Comparison of ENCODE assay signal across 2 cellular contexts in genomic region chr2:68770271-68771111, GRCh38.
TF ChIP-seq lines count a peak whose summit lies in the region.

No MANE protein-coding gene starts in this region.

TF ChIP-seq in SK-N-SH, 30 proteins besides CTCF, POLR2A, EP300 and RAD21 (continued from another document):
- TF ChIP-seq, protein P1, sequence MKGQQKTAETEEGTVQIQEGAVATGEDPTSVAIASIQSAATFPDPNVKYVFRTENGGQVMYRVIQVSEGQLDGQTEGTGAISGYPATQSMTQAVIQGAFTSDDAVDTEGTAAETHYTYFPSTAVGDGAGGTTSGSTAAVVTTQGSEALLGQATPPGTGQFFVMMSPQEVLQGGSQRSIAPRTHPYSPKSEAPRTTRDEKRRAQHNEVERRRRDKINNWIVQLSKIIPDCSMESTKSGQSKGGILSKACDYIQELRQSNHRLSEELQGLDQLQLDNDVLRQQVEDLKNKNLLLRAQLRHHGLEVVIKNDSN (IDR thresholded peaks at IDR 0.05; ENCODE audit: borderline replicate concordance, low read depth), result no peak
- TF ChIP-seq, protein P2, sequence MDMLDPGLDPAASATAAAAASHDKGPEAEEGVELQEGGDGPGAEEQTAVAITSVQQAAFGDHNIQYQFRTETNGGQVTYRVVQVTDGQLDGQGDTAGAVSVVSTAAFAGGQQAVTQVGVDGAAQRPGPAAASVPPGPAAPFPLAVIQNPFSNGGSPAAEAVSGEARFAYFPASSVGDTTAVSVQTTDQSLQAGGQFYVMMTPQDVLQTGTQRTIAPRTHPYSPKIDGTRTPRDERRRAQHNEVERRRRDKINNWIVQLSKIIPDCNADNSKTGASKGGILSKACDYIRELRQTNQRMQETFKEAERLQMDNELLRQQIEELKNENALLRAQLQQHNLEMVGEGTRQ (IDR thresholded peaks at IDR 0.05; ENCODE audit: borderline replicate concordance, low read depth, low read length), result no peak
- TF ChIP-seq RFX5 (IDR thresholded peaks at IDR 0.05; ENCODE audit: low read length) (no peak), JUND (IDR thresholded peaks at IDR 0.05) (no peak), GABPA (IDR thresholded peaks at IDR 0.05; ENCODE audit: low read depth) (no peak), GATA2 (CRISPR knock-in tag; IDR thresholded peaks at IDR 0.05) (no peak), IRF3 (IDR thresholded peaks at IDR 0.05; ENCODE audit: low read depth, low read length) (no peak), CHD2 (IDR thresholded peaks at IDR 0.05; ENCODE audit: low read length, partially characterized antibody) (no peak), FOSL2 (IDR thresholded peaks at IDR 0.05; ENCODE audit: borderline replicate concordance, low read depth) (no peak)
- TF ChIP-seq, protein P3, sequence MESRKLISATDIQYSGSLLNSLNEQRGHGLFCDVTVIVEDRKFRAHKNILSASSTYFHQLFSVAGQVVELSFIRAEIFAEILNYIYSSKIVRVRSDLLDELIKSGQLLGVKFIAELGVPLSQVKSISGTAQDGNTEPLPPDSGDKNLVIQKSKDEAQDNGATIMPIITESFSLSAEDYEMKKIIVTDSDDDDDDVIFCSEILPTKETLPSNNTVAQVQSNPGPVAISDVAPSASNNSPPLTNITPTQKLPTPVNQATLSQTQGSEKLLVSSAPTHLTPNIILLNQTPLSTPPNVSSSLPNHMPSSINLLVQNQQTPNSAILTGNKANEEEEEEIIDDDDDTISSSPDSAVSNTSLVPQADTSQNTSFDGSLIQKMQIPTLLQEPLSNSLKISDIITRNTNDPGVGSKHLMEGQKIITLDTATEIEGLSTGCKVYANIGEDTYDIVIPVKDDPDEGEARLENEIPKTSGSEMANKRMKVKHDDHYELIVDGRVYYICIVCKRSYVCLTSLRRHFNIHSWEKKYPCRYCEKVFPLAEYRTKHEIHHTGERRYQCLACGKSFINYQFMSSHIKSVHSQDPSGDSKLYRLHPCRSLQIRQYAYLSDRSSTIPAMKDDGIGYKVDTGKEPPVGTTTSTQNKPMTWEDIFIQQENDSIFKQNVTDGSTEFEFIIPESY (IDR thresholded peaks at IDR 0.05; ENCODE audit: borderline replicate concordance, low read depth), result no peak

TF ChIP-seq in WTC11, 78 proteins besides CTCF, POLR2A, EP300 and RAD21 (continued from another document):
- TF ChIP-seq, protein P1 (CRISPR knock-in tag; IDR thresholded peaks at IDR 0.05), result no peak
- TF ChIP-seq MYBL2 (CRISPR knock-in tag; IDR thresholded peaks at IDR 0.05), result no peak
